Comparison of ENCODE assay signal across 8 cellular contexts in genomic region chr22:42581194-42581761, GRCh38. TPM values are rescaled to one million over a fixed set of nuclear protein-coding genes. Genes with fewer than 3 reads are reported as not detected.
DNase-seq lines count a peak whose midpoint lies in the region; ATAC-seq and TF ChIP-seq lines count a peak whose summit lies in the region.
"Not testable (repeated sequence)": the region's sequence is repeated elsewhere in the genome, so short reads cannot be mapped to it uniquely, and the experiment has no call there.

No MANE protein-coding gene starts in this region.

- POLR2A ChIA-PET in CD8-positive, alpha-beta T cell (lab: Charles Lee), result interaction anchor here (1.0 to 3.2 kb wide), 3 partner anchors 33 to 749 kb away, joined by 3 to 12 read pairs (median 3); partner anchors contain the start of genes POLDIP3, SMDT1 and SREBF2
- POLR2A ChIA-PET in activated CD8-positive, alpha-beta T cell treated with anti-CD3 and anti-CD28 coated beads for 36 hours (lab: Charles Lee), result interaction anchor here (0.8 to 7.1 kb wide), 5 partner anchors 9 to 31 kb away, joined by 3 to 102 read pairs (median 3); partner anchors contain the start of gene POLDIP3

- not testable (repeated sequence) for H3K9me3 Mint-ChIP-seq in CD8-positive, alpha-beta T cell; activated CD8-positive, alpha-beta T cell treated with anti-CD3 and anti-CD28 coated beads for 36 hours; dendritic cell treated with granulocyte-macrophage colony-stimulating factor and Interleukin-4, amounts not matched to agents 40 ng/mL and 50 ng/mL, for 4 days

- peak overlapping the region; percentile 96 for H3K4me3 Mint-ChIP-seq in CD8-positive, alpha-beta T cell
- H3K4me3 Mint-ChIP-seq in activated CD8-positive, alpha-beta T cell treated with anti-CD3 and anti-CD28 coated beads for 36 hours, result peak overlapping the region; percentile 95
- H3K4me3 Mint-ChIP-seq in dendritic cell treated with granulocyte-macrophage colony-stimulating factor and Interleukin-4, amounts not matched to agents 40 ng/mL and 50 ng/mL, for 4 days, result peak overlapping the region; percentile 96

- peak overlapping the region; percentile 52 for H3K27ac ChIP-seq in CD8-positive, alpha-beta T cell (ENCODE audit: low read depth, low read length)
- not testable (repeated sequence) for H3K27ac ChIP-seq in neural cell (ENCODE audit: low read length); thoracic aorta

- not testable (repeated sequence) for H3K27me3 Mint-ChIP-seq in CD8-positive, alpha-beta T cell (ENCODE audit: low read depth); activated CD8-positive, alpha-beta T cell treated with anti-CD3 and anti-CD28 coated beads for 36 hours; dendritic cell treated with granulocyte-macrophage colony-stimulating factor and Interleukin-4, amounts not matched to agents 40 ng/mL and 50 ng/mL, for 4 days

- intact Hi-C loops in CD8-positive, alpha-beta T cell (cut with DNase I, micrococcal nuclease); activated CD8-positive, alpha-beta T cell treated with anti-CD3 and anti-CD28 coated beads for 36 hours (cut with micrococcal nuclease); dendritic cell treated with granulocyte-macrophage colony-stimulating factor and Interleukin-4, amounts not matched to agents 40 ng/mL and 50 ng/mL, for 4 days (cut with micrococcal nuclease): not testable (repeated sequence)

- H3K9me2 ChIP-seq in neural cell (ENCODE audit: insufficient read depth, low read length), result not testable (repeated sequence)

- H3F3A ChIP-seq in neural cell (ENCODE audit: insufficient read depth, low read length, poor library complexity, severe bottlenecking), result not testable (repeated sequence)

- TF ChIP-seq RAD21 in neural cell (conservative IDR thresholded peaks at IDR 0.05), result not testable (repeated sequence)

- TF ChIP-seq EP300 in neural cell (conservative IDR thresholded peaks at IDR 0.05; ENCODE audit: poor library complexity, severe bottlenecking), result not testable (repeated sequence)

- H2AFZ ChIP-seq in neural cell (ENCODE audit: low read depth, low read length), result not testable (repeated sequence)

- peak overlapping the region; percentile 91 for H3K27ac Mint-ChIP-seq in CD8-positive, alpha-beta T cell
- peak overlapping the region; percentile 95 for H3K27ac Mint-ChIP-seq in activated CD8-positive, alpha-beta T cell treated with anti-CD3 and anti-CD28 coated beads for 36 hours
- peak overlapping the region; percentile 81 for H3K27ac Mint-ChIP-seq in dendritic cell treated with granulocyte-macrophage colony-stimulating factor and Interleukin-4, amounts not matched to agents 40 ng/mL and 50 ng/mL, for 4 days

- not testable (repeated sequence) for TF ChIP-seq CTCF in CD8-positive, alpha-beta T cell (IDR thresholded peaks at IDR 0.05); activated CD8-positive, alpha-beta T cell treated with anti-CD3 and anti-CD28 coated beads for 36 hours (IDR thresholded peaks at IDR 0.05); neural cell (IDR thresholded peaks at IDR 0.05; ENCODE audit: poor library complexity, severe bottlenecking); thoracic aorta (IDR thresholded peaks at IDR 0.05)

- peaks cover 11% of the 10 kb centered on the region for H3K4me1 ChIP-seq in CD8-positive, alpha-beta T cell (ENCODE audit: insufficient read depth, low read length)
- not testable (repeated sequence) for H3K4me1 ChIP-seq in thoracic aorta (ENCODE audit: control insufficient read depth in 1 of 2, low read depth in 2 of 2)

- CTCF ChIA-PET in CD8-positive, alpha-beta T cell (lab: Charles Lee); activated CD8-positive, alpha-beta T cell treated with anti-CD3 and anti-CD28 coated beads for 36 hours (lab: Charles Lee): not testable (repeated sequence)

- peaks cover 14% of the 10 kb centered on the region for H3K4me1 Mint-ChIP-seq in CD8-positive, alpha-beta T cell (ENCODE audit: low read depth)
- H3K4me1 Mint-ChIP-seq in activated CD8-positive, alpha-beta T cell treated with anti-CD3 and anti-CD28 coated beads for 36 hours (ENCODE audit: low read depth), result not testable (repeated sequence)
- H3K4me1 Mint-ChIP-seq in dendritic cell treated with granulocyte-macrophage colony-stimulating factor and Interleukin-4, amounts not matched to agents 40 ng/mL and 50 ng/mL, for 4 days (ENCODE audit: low read depth), result peaks cover 34% of the 10 kb centered on the region

- H3K27me3 ChIP-seq in CD8-positive, alpha-beta T cell (ENCODE audit: insufficient read depth, low read length); H7 (ENCODE audit: control insufficient read depth, insufficient read depth, low read length); MG63; neural cell (ENCODE audit: insufficient read depth, low read depth, low read length); thoracic aorta (replicated peaks; ENCODE audit: insufficient read depth): not testable (repeated sequence)

- H3K36me3 Mint-ChIP-seq in CD8-positive, alpha-beta T cell, result peaks cover 48% of the 10 kb centered on the region
- peaks cover 38% of the 10 kb centered on the region for H3K36me3 Mint-ChIP-seq in activated CD8-positive, alpha-beta T cell treated with anti-CD3 and anti-CD28 coated beads for 36 hours (ENCODE audit: low read depth)
- H3K36me3 Mint-ChIP-seq in dendritic cell treated with granulocyte-macrophage colony-stimulating factor and Interleukin-4, amounts not matched to agents 40 ng/mL and 50 ng/mL, for 4 days (ENCODE audit: low read depth), result peaks cover 70% of the 10 kb centered on the region

- peak; percentile 43 for ATAC-seq in CD8-positive, alpha-beta T cell
- ATAC-seq in activated CD8-positive, alpha-beta T cell treated with anti-CD3 and anti-CD28 coated beads for 36 hours, result peak; percentile 18
- not testable (repeated sequence) for ATAC-seq in thoracic aorta (ENCODE audit: insufficient number of reproducible peaks, low FRiP score, low read depth)

- H3K4me2 ChIP-seq in neural cell (ENCODE audit: low read length), result not testable (repeated sequence)

- H3K9ac ChIP-seq in neural cell (ENCODE audit: low read length), result peak overlapping the region; percentile 57

- not testable (repeated sequence) for H3K9me3 ChIP-seq in CD8-positive, alpha-beta T cell (ENCODE audit: low read length); MG63; neural cell (ENCODE audit: low read length); thoracic aorta

- H3K36me3 ChIP-seq in CD8-positive, alpha-beta T cell (ENCODE audit: insufficient read depth, low read length), result peaks cover 11% of the 10 kb centered on the region
- peaks cover 36% of the 10 kb centered on the region for H3K36me3 ChIP-seq in H7 (replicated peaks; ENCODE audit: control insufficient read depth, insufficient read depth, low read length)
- peaks cover 56% of the 10 kb centered on the region for H3K36me3 ChIP-seq in MG63
- not testable (repeated sequence) for H3K36me3 ChIP-seq in neural cell (ENCODE audit: insufficient read depth, low read length)
- H3K36me3 ChIP-seq in thoracic aorta, result peaks cover 37% of the 10 kb centered on the region

- H3K79me2 ChIP-seq in neural cell (replicated peaks; ENCODE audit: insufficient read depth, low read length), result not testable (repeated sequence)

- peak overlapping the region; percentile 68 for H3K4me3 ChIP-seq in CD8-positive, alpha-beta T cell (ENCODE audit: low read depth, low read length)
- H3K4me3 ChIP-seq in H7 (ENCODE audit: insufficient read depth, low read depth, low read length) (peak overlapping the region; percentile 84), MG63 (peak overlapping the region; percentile 87), iPS-11a (ENCODE audit: low read depth, low read length) (peak overlapping the region; percentile 72), neural cell (ENCODE audit: low read length) (peak overlapping the region; percentile 71), thoracic aorta (peak overlapping the region; percentile 86)

- H4K20me1 ChIP-seq in neural cell (ENCODE audit: insufficient read depth), result not testable (repeated sequence)

- peak in 1 of 7 experiments; percentile 48 for DNase-seq in CD8-positive, alpha-beta T cell
- not testable (repeated sequence) for DNase-seq in H7; MG63; activated CD8-positive, alpha-beta T cell treated with anti-CD3 and anti-CD28 coated beads for 36 hours; thoracic aorta (ENCODE audit: low spot score)

RNA-seq across cellular contexts. Expression of gene SERHL2, which starts 27.5 kb away (rescaled TPM):
- under 1 TPM in 1 of 2 experiments, not detected in 1; 0.42 TPM for total RNA-seq in CD8-positive, alpha-beta T cell
- total RNA-seq in H7 (2014; rRNA removed; shearing (Covaris generic)), result 2.6 and 7.5 TPM in 2 replicates
- total RNA-seq in MG63 (2014; rRNA removed; shearing (Covaris generic); ENCODE audit: low replicate concordance), result 0.20 and 1.9 TPM in 2 replicates
- total RNA-seq in activated CD8-positive, alpha-beta T cell treated with anti-CD3 and anti-CD28 coated beads for 36 hours, result 1 to 10 TPM; 1.1 to 1.4 TPM
- polyA plus RNA-seq in neural cell, result 0.80 and 0.99 TPM in 2 replicates
- not detected in 2 replicates for polyA minus RNA-seq in neural cell
- total RNA-seq in thoracic aorta, result 1 to 10 TPM in 1 of 2 donors, not detected in 1; 1.9 TPM

RNA-seq across cellular contexts. Expression of gene POLDIP3, which starts 33.4 kb away (rescaled TPM):
- 100 to 1,000 TPM in 1 of 2 experiments, 10 to 100 TPM in 1; 96.4 to 103 TPM for total RNA-seq in CD8-positive, alpha-beta T cell
- 43.2 and 47.9 TPM in 2 replicates for total RNA-seq in H7 (2014; rRNA removed; shearing (Covaris generic))
- total RNA-seq in MG63 (2014; rRNA removed; shearing (Covaris generic); ENCODE audit: low replicate concordance), result 16.3 and 17.7 TPM in 2 replicates
- total RNA-seq in activated CD8-positive, alpha-beta T cell treated with anti-CD3 and anti-CD28 coated beads for 36 hours, result 10 to 100 TPM; 70.2 to 71.1 TPM
- polyA plus RNA-seq in neural cell, result 56.9 and 63.1 TPM in 2 replicates
- 50.6 and 52.3 TPM in 2 replicates for polyA minus RNA-seq in neural cell
- total RNA-seq in thoracic aorta, result 10 to 100 TPM; 38.2 to 38.7 TPM

RNA-seq across cellular contexts. Expression of gene ATP5MGL, which starts 59.1 kb away (rescaled TPM):
- 1 to 10 TPM; 3.4 to 5.0 TPM for total RNA-seq in CD8-positive, alpha-beta T cell
- total RNA-seq in H7 (2014; rRNA removed; shearing (Covaris generic)), result 0.42 TPM in 1 of 2 replicates, not detected in the other
- not detected in 2 replicates for total RNA-seq in MG63 (2014; rRNA removed; shearing (Covaris generic); ENCODE audit: low replicate concordance)
- total RNA-seq in activated CD8-positive, alpha-beta T cell treated with anti-CD3 and anti-CD28 coated beads for 36 hours, result under 1 TPM; 0.54 to 0.59 TPM
- not detected in 2 replicates for polyA plus RNA-seq in neural cell
- polyA minus RNA-seq in neural cell, result not detected in 2 replicates
- not detected for total RNA-seq in thoracic aorta
